17 cellular contexts compared by ENCODE assay signal in the genomic region with DNA sequence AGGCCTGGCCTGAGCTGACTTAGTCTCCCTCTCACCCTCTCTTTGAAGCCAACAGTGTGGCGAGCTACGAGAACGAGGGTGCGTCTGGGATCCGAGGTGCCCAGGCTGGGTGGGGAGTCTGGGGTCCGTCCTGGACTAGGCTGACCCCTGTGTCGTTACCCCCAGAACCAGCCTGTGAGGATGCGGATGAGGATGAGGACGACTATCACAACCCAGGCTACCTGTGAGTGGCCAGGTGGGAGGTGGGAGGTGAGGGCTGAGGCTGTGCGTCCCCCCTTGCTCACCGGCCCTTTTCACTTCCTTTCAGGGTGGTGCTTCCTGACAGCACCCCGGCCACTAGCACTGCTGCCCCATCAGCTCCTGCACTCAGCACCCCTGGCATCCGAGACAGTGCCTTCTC. TPM values are rescaled to one million over a fixed set of nuclear protein-coding genes. Genes with fewer than 3 reads are reported as not detected.
A peak's percentile ranks its signal among the peaks of the same experiment; 100 is the strongest.
DNase-seq lines count a peak whose midpoint lies in the region; ATAC-seq and TF ChIP-seq lines count a peak whose summit lies in the region.
"Had no signal": no experiment of that assay in that cellular context is flagged by ENCODE, and none has a peak within 500 bp of the region (broad histone marks: within the 10 kb centered on the region; RNA-seq: fewer than 3 reads in every experiment).

No MANE protein-coding gene starts in this region.

- H3K9me3 Mint-ChIP-seq in activated T-cell treated with anti-CD3 and anti-CD28 coated beads, Interleukin-2, amount 50 U/mL, for 4 hours: peaks cover 7% of the 10 kb centered on the region
- peaks cover 5% of the 10 kb centered on the region for H3K9me3 Mint-ChIP-seq in activated CD8-positive, alpha-beta memory T cell treated with anti-CD3 and anti-CD28 coated beads, Interleukin-2, amount 10 ng/mL, durations not matched to agents 7 days and 5 days (ENCODE audit: low read depth)
- H3K9me3 Mint-ChIP-seq in stimulated activated naive B cell treated with anti-CD40 and anti-IgM and Interleukin-4, amounts not matched to agents 10 μg/mL and 1 μg/mL and 100 μg/mL, for 72 hours: peaks cover 8 to 12% of the 10 kb centered on the region in 2 donors
- H3K9me3 Mint-ChIP-seq in WTC11 (peaks cover 11% of the 10 kb centered on the region), osteocyte (ENCODE audit: unreplicated experiment) (peaks cover 7% of the 10 kb centered on the region)

- H3K27ac Mint-ChIP-seq in activated CD8-positive, alpha-beta memory T cell treated with anti-CD3 and anti-CD28 coated beads, Interleukin-2, amount 10 ng/mL, durations not matched to agents 7 days and 5 days: peak overlapping the region; percentile 98
- H3K27ac Mint-ChIP-seq in stimulated activated naive B cell treated with anti-CD40 and anti-IgM and Interleukin-4, amounts not matched to agents 10 μg/mL and 1 μg/mL and 100 μg/mL, for 72 hours: peak overlapping the region; percentile 42
- H3K27ac Mint-ChIP-seq in WTC11: no peak overlapping the region
- no peak overlapping the region for H3K27ac Mint-ChIP-seq in osteocyte (ENCODE audit: unreplicated experiment)

- H3K4me3 ChIP-seq in duodenal mucosa (ENCODE audit: low read depth in 1 of 2, low read length in 2 of 2): peak overlapping the region; percentile 29 to 58
- H3K4me3 ChIP-seq: PC-9, SK-N-MC had no signal

- no peaks in the 10 kb centered on the region for H3K27me3 Mint-ChIP-seq in activated T-cell treated with anti-CD3 and anti-CD28 coated beads, Interleukin-2, amount 50 U/mL, for 4 hours (ENCODE audit: low read depth)
- no peaks in the 10 kb centered on the region for H3K27me3 Mint-ChIP-seq in activated CD8-positive, alpha-beta memory T cell treated with anti-CD3 and anti-CD28 coated beads, Interleukin-2, amount 10 ng/mL, durations not matched to agents 7 days and 5 days
- no peaks in the 10 kb centered on the region for H3K27me3 Mint-ChIP-seq in stimulated activated naive B cell treated with anti-CD40 and anti-IgM and Interleukin-4, amounts not matched to agents 10 μg/mL and 1 μg/mL and 100 μg/mL, for 72 hours
- H3K27me3 Mint-ChIP-seq in WTC11 (ENCODE audit: low read depth): no peaks in the 10 kb centered on the region
- no peaks in the 10 kb centered on the region for H3K27me3 Mint-ChIP-seq in osteocyte (ENCODE audit: unreplicated experiment)

- H3K4me1 ChIP-seq in duodenal mucosa (ENCODE audit: control insufficient read depth in 1 of 2, insufficient read depth in 2 of 2, low read length in 2 of 2): peaks cover 0 to 9% of the 10 kb centered on the region in 2 donors
- H3K4me1 ChIP-seq: parathyroid adenoma had no signal

- H3K27me3 ChIP-seq in duodenal mucosa (ENCODE audit: control insufficient read depth in 1 of 2, insufficient read depth in 2 of 2, low read length in 2 of 2): no peaks in the 10 kb centered on the region

- TF ChIP-seq CTCF in WTC11 (IDR thresholded peaks at IDR 0.05) (no peak), osteocyte (IDR thresholded peaks at IDR 0.05) (no peak)

- peaks cover 22 to 40% of the 10 kb centered on the region in 2 donors for H3K36me3 ChIP-seq in duodenal mucosa (ENCODE audit: control insufficient read depth in 1 of 2, insufficient read depth in 2 of 2, low read length in 2 of 2)

- DNase-seq in activated T-cell treated with anti-CD3 and anti-CD28 coated beads, Interleukin-2, amount 50 U/mL, for 4 hours: no peak
- DNase-seq in activated T-cell treated with anti-CD3 and anti-CD28 coated beads for 4 hours: no peak
- peak; percentile 54 for DNase-seq in activated CD8-positive, alpha-beta memory T cell treated with anti-CD3 and anti-CD28 coated beads, Interleukin-2, amount 10 ng/mL, durations not matched to agents 7 days and 5 days
- no peak for DNase-seq in stimulated activated naive B cell treated with anti-CD40 and anti-IgM and Interleukin-4, amounts not matched to agents 10 μg/mL and 1 μg/mL and 100 μg/mL, for 72 hours
- DNase-seq in DMS153 treated with DMSO at 0.1 percent for 48 hours (lab: John Stamatoyannopoulos, UW; ENCODE audit: unreplicated experiment): no peak
- no peak for DNase-seq in WTC11 (ENCODE audit: low spot score)
- DNase-seq in osteocyte (ENCODE audit: extremely low spot score, unreplicated experiment): no peak
- DNase-seq: amygdala, foreskin melanocyte, left colon, NCI-H2081 treated with DMSO at 0.1 percent for 48 hours, NCI-H69 had no signal

- no peaks in the 10 kb centered on the region for H3K9me3 ChIP-seq in duodenal mucosa (ENCODE audit: control insufficient read depth in 1 of 2, low read length in 2 of 2)

- peak overlapping the region; percentile 96 for H3K4me3 Mint-ChIP-seq in activated T-cell treated with anti-CD3 and anti-CD28 coated beads, Interleukin-2, amount 50 U/mL, for 4 hours
- H3K4me3 Mint-ChIP-seq in activated CD8-positive, alpha-beta memory T cell treated with anti-CD3 and anti-CD28 coated beads, Interleukin-2, amount 10 ng/mL, durations not matched to agents 7 days and 5 days: peak overlapping the region; percentile 100
- no peak overlapping the region for H3K4me3 Mint-ChIP-seq in stimulated activated naive B cell treated with anti-CD40 and anti-IgM and Interleukin-4, amounts not matched to agents 10 μg/mL and 1 μg/mL and 100 μg/mL, for 72 hours
- no peak overlapping the region for H3K4me3 Mint-ChIP-seq in WTC11
- H3K4me3 Mint-ChIP-seq in osteocyte (ENCODE audit: unreplicated experiment): no peak overlapping the region

- POLR2A ChIA-PET in WTC11 (lab: Charles Lee): no interaction called here

- no peak for ATAC-seq in activated T-cell treated with anti-CD3 and anti-CD28 coated beads, Interleukin-2, amount 50 U/mL, for 4 hours
- no peak for ATAC-seq in activated CD8-positive, alpha-beta memory T cell treated with anti-CD3 and anti-CD28 coated beads, Interleukin-2, amount 10 ng/mL, durations not matched to agents 7 days and 5 days
- no peak for ATAC-seq in stimulated activated naive B cell treated with anti-CD40 and anti-IgM and Interleukin-4, amounts not matched to agents 10 μg/mL and 1 μg/mL and 100 μg/mL, for 72 hours (replicated peaks)
- no peak for ATAC-seq in WTC11
- ATAC-seq: left colon had no signal

- no peak overlapping the region for H3K27ac ChIP-seq in duodenal mucosa (ENCODE audit: low read depth, low read length)
- H3K27ac ChIP-seq: parathyroid adenoma, PC-9, SK-N-MC had no signal

- CTCF ChIA-PET in activated CD8-positive, alpha-beta memory T cell treated with anti-CD3 and anti-CD28 coated beads, Interleukin-2, amount 10 ng/mL, durations not matched to agents 7 days and 5 days (lab: Charles Lee): interaction anchor here (1.1 to 4.8 kb wide), 6 partner anchors 9 to 42 kb away, joined by 4 to 27 read pairs (median 8); a partner anchor contains a TSS
- CTCF ChIA-PET in WTC11 (lab: Charles Lee): interaction anchor here (1.5 kb wide), 1 partner anchor 9 kb away, joined by 7 read pairs; no protein-coding TSS in a partner anchor

- no peak overlapping the region for H3K9ac ChIP-seq in duodenal mucosa (ENCODE audit: low read depth in 1 of 2, low read length in 2 of 2)
- H3K9ac ChIP-seq: parathyroid adenoma had no signal

- peaks cover 56% of the 10 kb centered on the region for H3K4me1 Mint-ChIP-seq in activated T-cell treated with anti-CD3 and anti-CD28 coated beads, Interleukin-2, amount 50 U/mL, for 4 hours (ENCODE audit: low read depth)
- peaks cover 59% of the 10 kb centered on the region for H3K4me1 Mint-ChIP-seq in activated CD8-positive, alpha-beta memory T cell treated with anti-CD3 and anti-CD28 coated beads, Interleukin-2, amount 10 ng/mL, durations not matched to agents 7 days and 5 days
- H3K4me1 Mint-ChIP-seq in stimulated activated naive B cell treated with anti-CD40 and anti-IgM and Interleukin-4, amounts not matched to agents 10 μg/mL and 1 μg/mL and 100 μg/mL, for 72 hours: peaks cover 16 to 26% of the 10 kb centered on the region in 2 donors
- H3K4me1 Mint-ChIP-seq in WTC11 (no peaks in the 10 kb centered on the region), osteocyte (ENCODE audit: unreplicated experiment) (no peaks in the 10 kb centered on the region)

- H3K36me3 Mint-ChIP-seq in activated T-cell treated with anti-CD3 and anti-CD28 coated beads, Interleukin-2, amount 50 U/mL, for 4 hours (ENCODE audit: insufficient read depth): peaks cover 53% of the 10 kb centered on the region
- peaks cover 68% of the 10 kb centered on the region for H3K36me3 Mint-ChIP-seq in activated CD8-positive, alpha-beta memory T cell treated with anti-CD3 and anti-CD28 coated beads, Interleukin-2, amount 10 ng/mL, durations not matched to agents 7 days and 5 days
- peaks cover 74 to 79% of the 10 kb centered on the region in 2 donors for H3K36me3 Mint-ChIP-seq in stimulated activated naive B cell treated with anti-CD40 and anti-IgM and Interleukin-4, amounts not matched to agents 10 μg/mL and 1 μg/mL and 100 μg/mL, for 72 hours
- H3K36me3 Mint-ChIP-seq in WTC11 (peaks cover 22% of the 10 kb centered on the region), osteocyte (ENCODE audit: unreplicated experiment) (peaks cover 42% of the 10 kb centered on the region)

TF ChIP-seq in WTC11, 78 proteins besides CTCF, POLR2A, EP300 and RAD21 (continues in another document):
- TF ChIP-seq ETV6 (CRISPR knock-in tag; IDR thresholded peaks at IDR 0.05) (no peak), ZNF671 (CRISPR knock-in tag; IDR thresholded peaks at IDR 0.05) (no peak), NR2C2 (CRISPR knock-in tag; IDR thresholded peaks at IDR 0.05) (no peak)

RNA-seq across cellular contexts. Expression of a gene that starts 1.6 kb away (rescaled TPM):
- 100 to 1,000 TPM; 241 to 262 (median 259) TPM for total RNA-seq in activated T-cell treated with anti-CD3 and anti-CD28 coated beads, Interleukin-2, amount 50 U/mL, for 4 hours
- 100 to 1,000 TPM; 200 to 236 TPM for total RNA-seq in activated CD8-positive, alpha-beta memory T cell treated with anti-CD3 and anti-CD28 coated beads, Interleukin-2, amount 10 ng/mL, durations not matched to agents 7 days and 5 days
- total RNA-seq in WTC11 (2021) (2.0 to 5.6 TPM (median 3.5 TPM) in 3 replicates), osteocyte (9.2 and 12.0 TPM in 2 replicates)

RNA-seq across cellular contexts. Expression of a gene that starts 11.9 kb away (rescaled TPM):
- total RNA-seq in activated T-cell treated with anti-CD3 and anti-CD28 coated beads, Interleukin-2, amount 50 U/mL, for 4 hours: 10 to 100 TPM; 33.5 to 42.7 (median 36.5) TPM
- total RNA-seq in activated CD8-positive, alpha-beta memory T cell treated with anti-CD3 and anti-CD28 coated beads, Interleukin-2, amount 10 ng/mL, durations not matched to agents 7 days and 5 days: 10 to 100 TPM; 22.1 to 27.6 TPM
- total RNA-seq in WTC11 (2021): 52.4 to 64.4 TPM (median 54.0 TPM) in 3 replicates
- 89.5 and 96.6 TPM in 2 replicates for total RNA-seq in osteocyte

RNA-seq across cellular contexts. Expression of a gene that starts 35.8 kb away (rescaled TPM):
- 10 to 100 TPM; 63.0 to 66.9 (median 63.6) TPM for total RNA-seq in activated T-cell treated with anti-CD3 and anti-CD28 coated beads, Interleukin-2, amount 50 U/mL, for 4 hours
- total RNA-seq in activated CD8-positive, alpha-beta memory T cell treated with anti-CD3 and anti-CD28 coated beads, Interleukin-2, amount 10 ng/mL, durations not matched to agents 7 days and 5 days: 100 to 1,000 TPM; 120 to 133 TPM
- total RNA-seq in WTC11 (2021): 60.7 to 66.6 TPM (median 64.0 TPM) in 3 replicates
- 34.9 and 39.5 TPM in 2 replicates for total RNA-seq in osteocyte

RNA-seq across cellular contexts. Expression of a gene that starts 54.7 kb away (rescaled TPM):
- 1 to 10 TPM; 1.1 to 8.5 (median 1.5) TPM for total RNA-seq in activated T-cell treated with anti-CD3 and anti-CD28 coated beads, Interleukin-2, amount 50 U/mL, for 4 hours
- not detected for total RNA-seq in activated CD8-positive, alpha-beta memory T cell treated with anti-CD3 and anti-CD28 coated beads, Interleukin-2, amount 10 ng/mL, durations not matched to agents 7 days and 5 days
- total RNA-seq in WTC11 (2021) (0.90 to 2.5 TPM (median 2.5 TPM) in 3 replicates), osteocyte (not detected in 2 replicates)
- total RNA-seq: cerebellum, PC-9 had no signal

Comparison
In these comparisons a context has a peak if more than half of its experiments do, and no peak if none do; other contexts are left out.
1. H3K4me3 Mint-ChIP-seq: peak in activated T-cell treated with anti-CD3 and anti-CD28 coated beads, Interleukin-2, amount 50 U/mL, for 4 hours (single experiment) and activated CD8-positive, alpha-beta memory T cell treated with anti-CD3 and anti-CD28 coated beads, Interleukin-2, amount 10 ng/mL, durations not matched to agents 7 days and 5 days (single experiment); none in stimulated activated naive B cell treated with anti-CD40 and anti-IgM and Interleukin-4, amounts not matched to agents 10 μg/mL and 1 μg/mL and 100 μg/mL, for 72 hours (0 of 2), WTC11 (single experiment) and osteocyte (single experiment).
2. H3K27ac Mint-ChIP-seq: peak in activated CD8-positive, alpha-beta memory T cell treated with anti-CD3 and anti-CD28 coated beads, Interleukin-2, amount 10 ng/mL, durations not matched to agents 7 days and 5 days (single experiment) and stimulated activated naive B cell treated with anti-CD40 and anti-IgM and Interleukin-4, amounts not matched to agents 10 μg/mL and 1 μg/mL and 100 μg/mL, for 72 hours (single experiment); none in WTC11 (single experiment) and osteocyte (single experiment).
3. RNA of a gene that starts 1.6 kb away (total RNA-seq): 241 to 262 TPM in activated T-cell treated with anti-CD3 and anti-CD28 coated beads, Interleukin-2, amount 50 U/mL, for 4 hours and 200 to 236 TPM in activated CD8-positive, alpha-beta memory T cell treated with anti-CD3 and anti-CD28 coated beads, Interleukin-2, amount 10 ng/mL, durations not matched to agents 7 days and 5 days; 9.2 to 12.0 TPM in osteocyte and 2.0 to 5.6 TPM in WTC11; every median in the first group is over 10 times any median in the second.